In genomic region chr11:77914307-77914936, GRCh38 we compare ENCODE assay signal across 1 cellular context.
A peak's percentile ranks its signal among the peaks of the same experiment; 100 is the strongest.
TF ChIP-seq lines count a peak whose summit lies in the region.

No MANE protein-coding gene starts in this region.

TF ChIP-seq in HepG2, 621 proteins besides CTCF, POLR2A, EP300 and RAD21 (continued from another document):
- TF ChIP-seq ZNF12 (CRISPR knock-in tag; IDR thresholded peaks at IDR 0.05) (peak; percentile 34; the same call in 1 of the 2 replicates), ZNF609 (CRISPR knock-in tag; IDR thresholded peaks at IDR 0.05; ENCODE audit: borderline replicate concordance) (0 out of 2 replicates have a peak, but pooled peaks have one; percentile 33), MAFF (IDR thresholded peaks at IDR 0.05; ENCODE audit: low read depth, low read length) (peak; percentile 95)
